Comparison of ENCODE assay signal across 1 cellular context in the genomic region with DNA sequence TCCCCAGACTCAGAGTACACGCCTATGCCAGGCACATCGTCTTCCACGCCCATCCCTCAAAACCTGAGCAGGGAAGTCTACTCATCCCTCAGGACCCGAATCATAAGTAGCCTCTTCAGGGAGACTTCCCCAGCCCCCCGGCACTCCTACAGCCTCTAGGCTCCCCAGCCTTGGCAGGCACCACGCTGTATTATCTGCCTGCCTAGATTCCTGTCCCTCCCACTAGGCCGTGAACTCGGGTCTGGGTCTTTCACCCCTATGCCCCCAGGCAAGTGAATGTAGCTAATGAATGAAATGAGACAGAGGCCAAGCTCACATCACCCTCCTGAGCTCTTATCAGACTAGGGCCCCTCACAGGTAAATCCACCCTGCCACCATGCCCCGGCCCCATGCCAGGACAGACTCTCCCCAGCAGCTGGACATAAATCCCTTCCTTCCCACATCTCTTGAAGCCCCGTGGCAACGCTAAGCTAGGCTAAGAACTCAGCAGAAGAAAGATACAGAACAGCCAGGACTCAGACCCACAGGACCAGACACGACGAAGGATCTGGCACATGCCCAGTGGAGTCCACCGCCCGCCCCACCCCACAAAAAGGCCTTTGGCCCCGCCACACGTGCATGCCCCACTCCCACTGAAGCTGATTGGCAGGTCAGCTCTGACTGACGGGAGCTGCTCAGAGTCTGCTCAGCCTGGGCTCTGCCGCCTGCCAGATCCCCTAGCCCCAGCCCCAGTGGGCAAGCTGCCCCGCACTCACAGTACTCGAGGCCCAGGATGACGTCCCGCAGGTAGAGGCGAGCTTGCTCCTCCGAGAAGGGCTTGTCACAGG.
TF ChIP-seq lines count a peak whose summit lies in the region.

No MANE protein-coding gene starts in this region.

TF ChIP-seq in WTC11, 78 proteins besides CTCF, POLR2A, EP300 and RAD21:
- TF ChIP-seq KAT7 (CRISPR knock-in tag; IDR thresholded peaks at IDR 0.05; ENCODE audit: borderline replicate concordance) (no peak), FOXK1 (CRISPR knock-in tag; IDR thresholded peaks at IDR 0.05) (no peak), ZBTB21 (CRISPR knock-in tag; IDR thresholded peaks at IDR 0.05; ENCODE audit: borderline replicate concordance) (no peak), ZNF121 (CRISPR knock-in tag; IDR thresholded peaks at IDR 0.05) (no peak), TEAD1 (CRISPR knock-in tag; IDR thresholded peaks at IDR 0.05) (no peak), MYBL2 (CRISPR knock-in tag; IDR thresholded peaks at IDR 0.05) (no peak), GTF2I (CRISPR knock-in tag; conservative IDR thresholded peaks at IDR 0.05) (no peak), NR1H2 (CRISPR knock-in tag; IDR thresholded peaks at IDR 0.05) (no peak), ZNF423 (CRISPR knock-in tag; IDR thresholded peaks at IDR 0.05) (no peak), MAX (CRISPR knock-in tag; IDR thresholded peaks at IDR 0.05) (no peak), FOXJ3 (CRISPR knock-in tag; IDR thresholded peaks at IDR 0.05; ENCODE audit: borderline replicate concordance) (no peak), ATF3 (CRISPR knock-in tag; conservative IDR thresholded peaks at IDR 0.05) (no peak), TP53 (CRISPR knock-in tag; IDR thresholded peaks at IDR 0.05) (no peak), ZNF532 (CRISPR knock-in tag; IDR thresholded peaks at IDR 0.05; ENCODE audit: borderline replicate concordance) (no peak), ZMAT4 (CRISPR knock-in tag; IDR thresholded peaks at IDR 0.05) (no peak), EMX1 (CRISPR knock-in tag; IDR thresholded peaks at IDR 0.05) (no peak), NFYB (CRISPR knock-in tag; conservative IDR thresholded peaks at IDR 0.05; ENCODE audit: low read depth) (no peak), SMAD4 (CRISPR knock-in tag; IDR thresholded peaks at IDR 0.05) (no peak)
